1 cellular context compared by ENCODE assay signal in genomic region chr18:21933931-21934765, GRCh38.
TF ChIP-seq lines count a peak whose summit lies in the region.

No MANE protein-coding gene starts in this region.

TF ChIP-seq in WTC11, 78 proteins besides CTCF, POLR2A, EP300 and RAD21 (continued from another document):
- TF ChIP-seq ZNF232 (CRISPR knock-in tag; IDR thresholded peaks at IDR 0.05) (no peak), ELF4 (CRISPR knock-in tag; IDR thresholded peaks at IDR 0.05; ENCODE audit: low read depth) (no peak), GTF2I (CRISPR knock-in tag; conservative IDR thresholded peaks at IDR 0.05) (no peak), SMAD3 (CRISPR knock-in tag; IDR thresholded peaks at IDR 0.05; ENCODE audit: borderline replicate concordance) (no peak), ZNF121 (CRISPR knock-in tag; IDR thresholded peaks at IDR 0.05) (no peak), JUN (CRISPR knock-in tag; IDR thresholded peaks at IDR 0.05) (no peak), SMAD4 (CRISPR knock-in tag; IDR thresholded peaks at IDR 0.05) (no peak), RORB (CRISPR knock-in tag; IDR thresholded peaks at IDR 0.05) (no peak), ZNF317 (CRISPR knock-in tag; IDR thresholded peaks at IDR 0.05; ENCODE audit: borderline replicate concordance, low read depth) (no peak), E2F4 (CRISPR knock-in tag; IDR thresholded peaks at IDR 0.05; ENCODE audit: borderline replicate concordance, low read depth) (no peak), ZNF138 (CRISPR knock-in tag; conservative IDR thresholded peaks at IDR 0.05) (no peak)
- TF ChIP-seq, protein P1, sequence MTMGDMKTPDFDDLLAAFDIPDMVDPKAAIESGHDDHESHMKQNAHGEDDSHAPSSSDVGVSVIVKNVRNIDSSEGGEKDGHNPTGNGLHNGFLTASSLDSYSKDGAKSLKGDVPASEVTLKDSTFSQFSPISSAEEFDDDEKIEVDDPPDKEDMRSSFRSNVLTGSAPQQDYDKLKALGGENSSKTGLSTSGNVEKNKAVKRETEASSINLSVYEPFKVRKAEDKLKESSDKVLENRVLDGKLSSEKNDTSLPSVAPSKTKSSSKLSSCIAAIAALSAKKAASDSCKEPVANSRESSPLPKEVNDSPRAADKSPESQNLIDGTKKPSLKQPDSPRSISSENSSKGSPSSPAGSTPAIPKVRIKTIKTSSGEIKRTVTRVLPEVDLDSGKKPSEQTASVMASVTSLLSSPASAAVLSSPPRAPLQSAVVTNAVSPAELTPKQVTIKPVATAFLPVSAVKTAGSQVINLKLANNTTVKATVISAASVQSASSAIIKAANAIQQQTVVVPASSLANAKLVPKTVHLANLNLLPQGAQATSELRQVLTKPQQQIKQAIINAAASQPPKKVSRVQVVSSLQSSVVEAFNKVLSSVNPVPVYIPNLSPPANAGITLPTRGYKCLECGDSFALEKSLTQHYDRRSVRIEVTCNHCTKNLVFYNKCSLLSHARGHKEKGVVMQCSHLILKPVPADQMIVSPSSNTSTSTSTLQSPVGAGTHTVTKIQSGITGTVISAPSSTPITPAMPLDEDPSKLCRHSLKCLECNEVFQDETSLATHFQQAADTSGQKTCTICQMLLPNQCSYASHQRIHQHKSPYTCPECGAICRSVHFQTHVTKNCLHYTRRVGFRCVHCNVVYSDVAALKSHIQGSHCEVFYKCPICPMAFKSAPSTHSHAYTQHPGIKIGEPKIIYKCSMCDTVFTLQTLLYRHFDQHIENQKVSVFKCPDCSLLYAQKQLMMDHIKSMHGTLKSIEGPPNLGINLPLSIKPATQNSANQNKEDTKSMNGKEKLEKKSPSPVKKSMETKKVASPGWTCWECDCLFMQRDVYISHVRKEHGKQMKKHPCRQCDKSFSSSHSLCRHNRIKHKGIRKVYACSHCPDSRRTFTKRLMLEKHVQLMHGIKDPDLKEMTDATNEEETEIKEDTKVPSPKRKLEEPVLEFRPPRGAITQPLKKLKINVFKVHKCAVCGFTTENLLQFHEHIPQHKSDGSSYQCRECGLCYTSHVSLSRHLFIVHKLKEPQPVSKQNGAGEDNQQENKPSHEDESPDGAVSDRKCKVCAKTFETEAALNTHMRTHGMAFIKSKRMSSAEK (CRISPR knock-in tag; IDR thresholded peaks at IDR 0.05; ENCODE audit: borderline replicate concordance), result no peak
- TF ChIP-seq, protein P2, sequence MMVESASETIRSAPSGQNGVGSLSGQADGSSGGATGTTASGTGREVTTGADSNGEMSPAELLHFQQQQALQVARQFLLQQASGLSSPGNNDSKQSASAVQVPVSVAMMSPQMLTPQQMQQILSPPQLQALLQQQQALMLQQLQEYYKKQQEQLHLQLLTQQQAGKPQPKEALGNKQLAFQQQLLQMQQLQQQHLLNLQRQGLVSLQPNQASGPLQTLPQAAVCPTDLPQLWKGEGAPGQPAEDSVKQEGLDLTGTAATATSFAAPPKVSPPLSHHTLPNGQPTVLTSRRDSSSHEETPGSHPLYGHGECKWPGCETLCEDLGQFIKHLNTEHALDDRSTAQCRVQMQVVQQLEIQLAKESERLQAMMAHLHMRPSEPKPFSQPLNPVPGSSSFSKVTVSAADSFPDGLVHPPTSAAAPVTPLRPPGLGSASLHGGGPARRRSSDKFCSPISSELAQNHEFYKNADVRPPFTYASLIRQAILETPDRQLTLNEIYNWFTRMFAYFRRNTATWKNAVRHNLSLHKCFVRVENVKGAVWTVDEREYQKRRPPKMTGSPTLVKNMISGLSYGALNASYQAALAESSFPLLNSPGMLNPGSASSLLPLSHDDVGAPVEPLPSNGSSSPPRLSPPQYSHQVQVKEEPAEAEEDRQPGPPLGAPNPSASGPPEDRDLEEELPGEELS (CRISPR knock-in tag; IDR thresholded peaks at IDR 0.05), result no peak
